Comparison of ENCODE assay signal across 30 cellular contexts in genomic region chr1:41864471-41865040, GRCh38. TPM values are rescaled to one million over a fixed set of nuclear protein-coding genes. Genes with fewer than 3 reads are reported as not detected.
DNase-seq lines count a peak whose midpoint lies in the region; ATAC-seq and TF ChIP-seq lines count a peak whose summit lies in the region.
"Had no signal": no experiment of that assay in that cellular context is flagged by ENCODE, and none has a peak within 500 bp of the region (broad histone marks: within the 10 kb centered on the region; RNA-seq: fewer than 3 reads in every experiment).

No MANE protein-coding gene starts in this region.

- intact Hi-C loops in right lobe of liver (cut with DNase I) (no loop called here), Panc1 (cut with micrococcal nuclease; ENCODE audit: unreplicated experiment) (no loop called here), gastrocnemius medialis (cut with DNase I; ENCODE audit: low total_unique reads) (no loop called here)

- 81% methylated on average over 4 of the region's 4 CpGs for WGBS in liver
- 75% methylated on average over 4 of the region's 4 CpGs for WGBS in right lobe of liver (ENCODE audit: insufficient coverage, low coverage, low lambda C conversion rate, missing lambda C conversion rate)

- TF ChIP-seq POLR2A in right lobe of liver (IDR thresholded peaks at IDR 0.05) (no peak), gastrocnemius medialis (IDR thresholded peaks at IDR 0.05) (no peak)

- no peaks in the 10 kb centered on the region for H3K27me3 Mint-ChIP-seq in activated CD4-positive, alpha-beta memory T cell treated with anti-CD3 and anti-CD28 coated beads, Interleukin-2, amount 10 ng/mL, durations not matched to agents 7 days and 5 days
- H3K27me3 Mint-ChIP-seq: stimulated activated naive CD8-positive, alpha-beta T cell treated with anti-CD3 and anti-CD28 coated beads, Interleukin-15, Interleukin-2, amounts not matched to agents 100 ng/mL and 50 ng/mL, for 24 hours; T-helper 17 cell had no signal

- CTCF ChIA-PET in Panc1 (lab: Charles Lee): no interaction called here
- CTCF ChIA-PET in activated CD4-positive, alpha-beta memory T cell treated with anti-CD3 and anti-CD28 coated beads, Interleukin-2, amount 10 ng/mL, durations not matched to agents 7 days and 5 days (lab: Charles Lee): interaction anchor here (1.2 to 3.6 kb wide), 4 partner anchors 53 to 349 kb away, joined by 3 to 13 read pairs (median 5); no protein-coding TSS in a partner anchor

- TF ChIP-seq CTCF in liver (IDR thresholded peaks at IDR 0.05; ENCODE audit: low read depth, low read length, missing input control) (no peak), right lobe of liver (IDR thresholded peaks at IDR 0.05) (no peak), Panc1 (IDR thresholded peaks at IDR 0.05) (no peak), fibroblast of villous mesenchyme (IDR thresholded peaks at IDR 0.05; ENCODE audit: insufficient read depth, low read depth, low read length) (no peak), gastrocnemius medialis (IDR thresholded peaks at IDR 0.05 in 4 of 5, conservative IDR thresholded peaks at IDR 0.05 in 1 of 5) (no peak)

- no peaks in the 10 kb centered on the region for H3K36me3 ChIP-seq in liver (ENCODE audit: control insufficient read depth in 4 of 4, insufficient read depth in 3 of 4, low read depth in 1 of 4, low read length in 3 of 4)
- H3K36me3 ChIP-seq in right lobe of liver: no peaks in the 10 kb centered on the region
- H3K36me3 ChIP-seq in Panc1 (ENCODE audit: control insufficient read depth, insufficient read depth, low read length): no peaks in the 10 kb centered on the region
- no peaks in the 10 kb centered on the region for H3K36me3 ChIP-seq in gastrocnemius medialis
- H3K36me3 ChIP-seq: adrenal gland, BE2C, brain microvascular endothelial cell, gastroesophageal sphincter, MG63, spleen, uterus had no signal

- no peak overlapping the region for H3K27ac Mint-ChIP-seq in activated CD4-positive, alpha-beta memory T cell treated with anti-CD3 and anti-CD28 coated beads, Interleukin-2, amount 10 ng/mL, durations not matched to agents 7 days and 5 days
- H3K27ac Mint-ChIP-seq: CD8-positive, alpha-beta T cell; stimulated activated naive CD8-positive, alpha-beta T cell treated with anti-CD3 and anti-CD28 coated beads, Interleukin-15, Interleukin-2, amounts not matched to agents 100 ng/mL and 50 ng/mL, for 24 hours had no signal

- H3K27ac ChIP-seq in liver (ENCODE audit: low read depth in 1 of 2, low read length in 2 of 2) (no peak overlapping the region), right lobe of liver (no peak overlapping the region), Panc1 (ENCODE audit: low read length) (peak overlapping the region; percentile 79), gastrocnemius medialis (no peak overlapping the region)
- H3K27ac ChIP-seq: adrenal gland, gastroesophageal sphincter, SK-N-MC, spleen, uterus had no signal

- no peaks in the 10 kb centered on the region for H3K9me3 Mint-ChIP-seq in activated CD4-positive, alpha-beta memory T cell treated with anti-CD3 and anti-CD28 coated beads, Interleukin-2, amount 10 ng/mL, durations not matched to agents 7 days and 5 days
- H3K9me3 Mint-ChIP-seq: CD8-positive, alpha-beta T cell; stimulated activated naive CD8-positive, alpha-beta T cell treated with anti-CD3 and anti-CD28 coated beads, Interleukin-15, Interleukin-2, amounts not matched to agents 100 ng/mL and 50 ng/mL, for 24 hours had no signal

- no TSS peak for BruUV-seq in Panc1 (replicated peaks; lab: Mats Ljungman, UMichigan)

- H3K4me3 ChIP-seq in liver (ENCODE audit: low read depth in 1 of 3, low read length in 3 of 3) (no peak overlapping the region), right lobe of liver (no peak overlapping the region), Panc1 (ENCODE audit: low read depth in 2 of 2, low read length in 2 of 2) (no peak overlapping the region), fibroblast of villous mesenchyme (ENCODE audit: low read depth, low read length) (no peak overlapping the region), gastrocnemius medialis (no peak overlapping the region)
- H3K4me3 ChIP-seq: adrenal gland, gastroesophageal sphincter, MG63, SK-N-MC, spleen, uterus had no signal

- no peak for DNase-seq in right lobe of liver
- DNase-seq in Panc1 (ENCODE audit: low read depth, low spot score): no peak
- DNase-seq in fibroblast of villous mesenchyme (ENCODE audit: low read depth): peak; percentile 70
- DNase-seq in NCI-H345 (lab: John Stamatoyannopoulos, UW): no peak
- no peak for DNase-seq in NCI-H187 treated with DMSO at 0.1 percent for 48 hours (lab: John Stamatoyannopoulos, UW)
- DNase-seq in gastrocnemius medialis: no peak
- no peak for DNase-seq in activated CD4-positive, alpha-beta memory T cell treated with anti-CD3 and anti-CD28 coated beads, Interleukin-2, amount 10 ng/mL, durations not matched to agents 7 days and 5 days
- DNase-seq: activated CD4-positive, alpha-beta T cell treated with anti-CD3 and anti-CD28 coated beads, Interleukin-2, amount 50 U/mL, for 4 hours; activated naive CD4-positive, alpha-beta T cell treated with Interleukin-2 at 50 U/mL for 16 hours; adrenal gland; BE2C; brain microvascular endothelial cell; CD8-positive, alpha-beta T cell; cerebellar nuclear complex; KBM-7; left cardiac atrium; MG63; NCI-H1105 treated with DMSO at 0.1 percent for 48 hours; NCI-H2081; NCI-H2227 treated with DMSO at 0.1 percent for 48 hours; NCI-H774; spleen; stimulated activated CD4-positive, alpha-beta T cell treated with anti-CD3 and anti-CD28 coated beads, Interleukin-2, amount 100 ng/mL, for 24 hours; T-helper 17 cell; uterus had no signal

- H3K4me3 Mint-ChIP-seq in activated CD4-positive, alpha-beta memory T cell treated with anti-CD3 and anti-CD28 coated beads, Interleukin-2, amount 10 ng/mL, durations not matched to agents 7 days and 5 days: no peak overlapping the region
- H3K4me3 Mint-ChIP-seq: CD8-positive, alpha-beta T cell; stimulated activated naive CD8-positive, alpha-beta T cell treated with anti-CD3 and anti-CD28 coated beads, Interleukin-15, Interleukin-2, amounts not matched to agents 100 ng/mL and 50 ng/mL, for 24 hours; T-helper 17 cell had no signal

- in situ Hi-C loops in Panc1 (cut with HindIII; ENCODE audit: low pct_unique_long_range_greater_than_20kb, low sequenced_read_pairs): no loop called here
- in situ Hi-C loops in gastrocnemius medialis (cut with MboI; ENCODE audit: low sequenced_read_pairs in 4 of 4): no loop called here

- POLR2A ChIA-PET in Panc1 (lab: Charles Lee): interaction anchor here (0.6 kb wide), 1 partner anchor 360 kb away, joined by 5 read pairs; no protein-coding TSS in a partner anchor
- POLR2A ChIA-PET in activated CD4-positive, alpha-beta memory T cell treated with anti-CD3 and anti-CD28 coated beads, Interleukin-2, amount 10 ng/mL, durations not matched to agents 7 days and 5 days (lab: Charles Lee): interaction anchor here (1.6 kb wide), 1 partner anchor 15 kb away, joined by 5 read pairs; no protein-coding TSS in a partner anchor

- no peak for ATAC-seq in right lobe of liver
- ATAC-seq in Panc1: no peak
- no peak for ATAC-seq in gastrocnemius medialis
- ATAC-seq: activated CD4-positive, CD25-positive, alpha-beta regulatory T cell treated with anti-CD3 and anti-CD28 coated beads, Interleukin-2, amount 50 U/mL, for 24 hours; CD8-positive, alpha-beta T cell; gastroesophageal sphincter; left cardiac atrium; T-helper 17 cell had no signal

- H3K9ac ChIP-seq in liver (ENCODE audit: low read depth in 1 of 2, low read length in 2 of 2): no peak overlapping the region

- TF ChIP-seq RAD21 in liver (IDR thresholded peaks at IDR 0.05): no peak

- peaks cover 49% of the 10 kb centered on the region for H3K4me1 Mint-ChIP-seq in activated CD4-positive, alpha-beta memory T cell treated with anti-CD3 and anti-CD28 coated beads, Interleukin-2, amount 10 ng/mL, durations not matched to agents 7 days and 5 days

- no peaks in the 10 kb centered on the region for H3K27me3 ChIP-seq in liver (ENCODE audit: control insufficient read depth in 4 of 4, insufficient read depth in 4 of 4, low read length in 3 of 4)
- H3K27me3 ChIP-seq in right lobe of liver: no peaks in the 10 kb centered on the region
- H3K27me3 ChIP-seq in Panc1 (ENCODE audit: control insufficient read depth, insufficient read depth, low read length): 0 out of 2 replicates have a peak, but pooled peaks cover 2% of the 10 kb centered on the region
- no peaks in the 10 kb centered on the region for H3K27me3 ChIP-seq in gastrocnemius medialis
- H3K27me3 ChIP-seq: adrenal gland, BE2C, brain microvascular endothelial cell, gastroesophageal sphincter, MG63, spleen, uterus had no signal

- H3K4me1 ChIP-seq in liver (ENCODE audit: control insufficient read depth in 4 of 4, insufficient read depth in 4 of 4, low read length in 3 of 4) (peaks cover 0 to 11% (median 4%) of the 10 kb centered on the region in 4 donors), right lobe of liver (peaks cover 0 to 16% (median 0%) of the 10 kb centered on the region in 4 donors), Panc1 (ENCODE audit: control insufficient read depth, insufficient read depth, low read length) (peaks cover 39% of the 10 kb centered on the region), gastrocnemius medialis (peaks cover 8 to 14% of the 10 kb centered on the region in 2 donors)
- H3K4me1 ChIP-seq: BE2C, gastroesophageal sphincter had no signal

- no peaks in the 10 kb centered on the region for H3K36me3 Mint-ChIP-seq in activated CD4-positive, alpha-beta memory T cell treated with anti-CD3 and anti-CD28 coated beads, Interleukin-2, amount 10 ng/mL, durations not matched to agents 7 days and 5 days (ENCODE audit: low read depth)
- H3K36me3 Mint-ChIP-seq: CD8-positive, alpha-beta T cell had no signal

- H3K9me3 ChIP-seq in liver (ENCODE audit: control insufficient read depth in 4 of 4, low read length in 3 of 4): no peaks in the 10 kb centered on the region
- no peaks in the 10 kb centered on the region for H3K9me3 ChIP-seq in right lobe of liver
- no peaks in the 10 kb centered on the region for H3K9me3 ChIP-seq in Panc1 (ENCODE audit: control insufficient read depth, insufficient read depth, low read depth, low read length)
- no peaks in the 10 kb centered on the region for H3K9me3 ChIP-seq in gastrocnemius medialis
- H3K9me3 ChIP-seq: adrenal gland, BE2C, gastroesophageal sphincter, MG63, spleen, uterus had no signal

TF ChIP-seq in liver, 16 proteins besides CTCF, POLR2A, EP300 and RAD21 (continues in another document):
- peak; percentile 33 for TF ChIP-seq NR2F2 (IDR thresholded peaks at IDR 0.05)
- TF ChIP-seq YY1 (IDR thresholded peaks at IDR 0.05): no peak

RNA-seq across cellular contexts. Expression of gene HIVEP3, which starts 54.2 kb away (rescaled TPM):
- total RNA-seq in liver: 1 to 10 TPM in 1 of 2 donors, under 1 TPM in 1; 0.93 to 1.6 TPM
- 1 to 10 TPM; 1.4 to 1.5 TPM for polyA plus RNA-seq in liver
- total RNA-seq in right lobe of liver: 1 to 10 TPM; 1.4 to 3.9 (median 2.2) TPM
- 6.0 TPM for total RNA-seq in Panc1 (2021; ENCODE audit: unreplicated experiment)
- polyA plus RNA-seq in Panc1 (2012; ENCODE audit: insufficient read length): 10.1 TPM
- total RNA-seq in fibroblast of villous mesenchyme: 0.86 and 1.6 TPM in 2 replicates
- 1 to 10 TPM in 2 of 4 donors, under 1 TPM in 2; 0.80 to 1.8 (median 1.3) TPM for total RNA-seq in gastrocnemius medialis
- total RNA-seq in activated CD4-positive, alpha-beta memory T cell treated with anti-CD3 and anti-CD28 coated beads, Interleukin-2, amount 10 ng/mL, durations not matched to agents 7 days and 5 days: 10 to 100 TPM; 27.8 to 28.8 TPM
